ENCODE assay signal across 1 cellular context in genomic region chr6:139423970-139424667, GRCh38.
TF ChIP-seq lines count a peak whose summit lies in the region.

No MANE protein-coding gene starts in this region.

TF ChIP-seq in K562, 482 proteins besides CTCF, POLR2A, EP300 and RAD21 (continued from another document and continues in another):
- TF ChIP-seq, protein P1, sequence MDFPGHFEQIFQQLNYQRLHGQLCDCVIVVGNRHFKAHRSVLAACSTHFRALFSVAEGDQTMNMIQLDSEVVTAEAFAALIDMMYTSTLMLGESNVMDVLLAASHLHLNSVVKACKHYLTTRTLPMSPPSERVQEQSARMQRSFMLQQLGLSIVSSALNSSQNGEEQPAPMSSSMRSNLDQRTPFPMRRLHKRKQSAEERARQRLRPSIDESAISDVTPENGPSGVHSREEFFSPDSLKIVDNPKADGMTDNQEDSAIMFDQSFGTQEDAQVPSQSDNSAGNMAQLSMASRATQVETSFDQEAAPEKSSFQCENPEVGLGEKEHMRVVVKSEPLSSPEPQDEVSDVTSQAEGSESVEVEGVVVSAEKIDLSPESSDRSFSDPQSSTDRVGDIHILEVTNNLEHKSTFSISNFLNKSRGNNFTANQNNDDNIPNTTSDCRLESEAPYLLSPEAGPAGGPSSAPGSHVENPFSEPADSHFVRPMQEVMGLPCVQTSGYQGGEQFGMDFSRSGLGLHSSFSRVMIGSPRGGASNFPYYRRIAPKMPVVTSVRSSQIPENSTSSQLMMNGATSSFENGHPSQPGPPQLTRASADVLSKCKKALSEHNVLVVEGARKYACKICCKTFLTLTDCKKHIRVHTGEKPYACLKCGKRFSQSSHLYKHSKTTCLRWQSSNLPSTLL (IDR thresholded peaks at IDR 0.05): no peak
- TF ChIP-seq NFE2L1 (tag; IDR thresholded peaks at IDR 0.05; ENCODE audit: borderline replicate concordance, low read depth) (no peak), ZNF75A (CRISPR knock-in tag; IDR thresholded peaks at IDR 0.05) (no peak), PTRF (tag; IDR thresholded peaks at IDR 0.05) (no peak), ZNF324 (CRISPR knock-in tag; IDR thresholded peaks at IDR 0.05) (no peak), CREB1 (IDR thresholded peaks at IDR 0.05) (no peak), CREB1 (CRISPR knock-in tag; IDR thresholded peaks at IDR 0.05) (no peak), RBM22 (IDR thresholded peaks at IDR 0.05; ENCODE audit: low read depth, low read length, poor library complexity, severe bottlenecking) (no peak), NCOA2 (IDR thresholded peaks at IDR 0.05; ENCODE audit: partially characterized antibody in 2 of 2) (no peak), CGGBP1 (CRISPR knock-in tag; IDR thresholded peaks at IDR 0.05) (no peak), KLF16 (IDR thresholded peaks at IDR 0.05) (0 out of 2 replicates have a peak, but pooled peaks have one; percentile 13), CCAR2 (IDR thresholded peaks at IDR 0.05; ENCODE audit: low read depth, low read length) (no peak), TCF3 (CRISPR knock-in tag; IDR thresholded peaks at IDR 0.05) (peak; percentile 57), ZNF609 (CRISPR knock-in tag; IDR thresholded peaks at IDR 0.05; ENCODE audit: borderline replicate concordance) (no peak), PHF8 (IDR thresholded peaks at IDR 0.05; ENCODE audit: borderline replicate concordance, low read length) (no peak), CBFA2T2 (conservative IDR thresholded peaks at IDR 0.05) (peak; percentile 57), SETDB1 (IDR thresholded peaks at IDR 0.05; ENCODE audit: low read length) (no peak), TAL1 (IDR thresholded peaks at IDR 0.05) (peak; percentile 84), KDM1A (IDR thresholded peaks at IDR 0.05) (peak; percentile 20 to 34; a peak in 1 of 4 replicates), ZNF551 (CRISPR knock-in tag; IDR thresholded peaks at IDR 0.05) (no peak), POLR2AphosphoS5 (IDR thresholded peaks at IDR 0.05; ENCODE audit: control insufficient read depth, insufficient read depth, low read depth, low read length) (0 out of 2 replicates have a peak, but pooled peaks have one; percentile 29), RBM14 (IDR thresholded peaks at IDR 0.05; ENCODE audit: borderline replicate concordance, insufficient read depth, low read depth, low read length) (no peak), TRIM24 (IDR thresholded peaks at IDR 0.05) (peak; percentile 35 to 40; a peak in 2 of 4 replicates), ZNF197 (CRISPR knock-in tag; IDR thresholded peaks at IDR 0.05; ENCODE audit: low read depth) (no peak), HDAC2 (IDR thresholded peaks at IDR 0.05) (peak; percentile 48; the same call in 1 of the 2 replicates), PHB2 (IDR thresholded peaks at IDR 0.05; ENCODE audit: low read depth) (peak; percentile 25; the same call in 1 of the 2 replicates), TEAD4 (IDR thresholded peaks at IDR 0.05; ENCODE audit: low read length) (peak; percentile 86), TEAD4 (CRISPR knock-in tag; IDR thresholded peaks at IDR 0.05; ENCODE audit: borderline replicate concordance) (no peak), STAT5A (IDR thresholded peaks at IDR 0.05; ENCODE audit: borderline replicate concordance, low read length) (peak; percentile 49; the same call in 1 of the 2 replicates), HOXB6 (CRISPR knock-in tag; IDR thresholded peaks at IDR 0.05; ENCODE audit: borderline replicate concordance) (no peak), NFYB (IDR thresholded peaks at IDR 0.05; ENCODE audit: extremely low read depth, insufficient read length) (no peak), PML (IDR thresholded peaks at IDR 0.05; ENCODE audit: low read length) (peak; percentile 49; the same call in 1 of the 2 replicates), PCBP1 (IDR thresholded peaks at IDR 0.05; ENCODE audit: low read depth, low read length, poor library complexity, severe bottlenecking) (no peak), DPF2 (IDR thresholded peaks at IDR 0.05) (0 out of 2 replicates have a peak, but pooled peaks have one; percentile 34), ZNF395 (CRISPR knock-in tag; IDR thresholded peaks at IDR 0.05) (no peak)
- TF ChIP-seq, protein P2, sequence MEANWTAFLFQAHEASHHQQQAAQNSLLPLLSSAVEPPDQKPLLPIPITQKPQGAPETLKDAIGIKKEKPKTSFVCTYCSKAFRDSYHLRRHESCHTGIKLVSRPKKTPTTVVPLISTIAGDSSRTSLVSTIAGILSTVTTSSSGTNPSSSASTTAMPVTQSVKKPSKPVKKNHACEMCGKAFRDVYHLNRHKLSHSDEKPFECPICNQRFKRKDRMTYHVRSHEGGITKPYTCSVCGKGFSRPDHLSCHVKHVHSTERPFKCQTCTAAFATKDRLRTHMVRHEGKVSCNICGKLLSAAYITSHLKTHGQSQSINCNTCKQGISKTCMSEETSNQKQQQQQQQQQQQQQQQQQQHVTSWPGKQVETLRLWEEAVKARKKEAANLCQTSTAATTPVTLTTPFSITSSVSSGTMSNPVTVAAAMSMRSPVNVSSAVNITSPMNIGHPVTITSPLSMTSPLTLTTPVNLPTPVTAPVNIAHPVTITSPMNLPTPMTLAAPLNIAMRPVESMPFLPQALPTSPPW (CRISPR knock-in tag; IDR thresholded peaks at IDR 0.05): no peak
- TF ChIP-seq, protein P3, sequence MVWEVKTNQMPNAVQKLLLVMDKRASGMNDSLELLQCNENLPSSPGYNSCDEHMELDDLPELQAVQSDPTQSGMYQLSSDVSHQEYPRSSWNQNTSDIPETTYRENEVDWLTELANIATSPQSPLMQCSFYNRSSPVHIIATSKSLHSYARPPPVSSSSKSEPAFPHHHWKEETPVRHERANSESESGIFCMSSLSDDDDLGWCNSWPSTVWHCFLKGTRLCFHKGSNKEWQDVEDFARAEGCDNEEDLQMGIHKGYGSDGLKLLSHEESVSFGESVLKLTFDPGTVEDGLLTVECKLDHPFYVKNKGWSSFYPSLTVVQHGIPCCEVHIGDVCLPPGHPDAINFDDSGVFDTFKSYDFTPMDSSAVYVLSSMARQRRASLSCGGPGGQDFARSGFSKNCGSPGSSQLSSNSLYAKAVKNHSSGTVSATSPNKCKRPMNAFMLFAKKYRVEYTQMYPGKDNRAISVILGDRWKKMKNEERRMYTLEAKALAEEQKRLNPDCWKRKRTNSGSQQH (CRISPR knock-in tag; IDR thresholded peaks at IDR 0.05): no peak
- TF ChIP-seq, protein P4, sequence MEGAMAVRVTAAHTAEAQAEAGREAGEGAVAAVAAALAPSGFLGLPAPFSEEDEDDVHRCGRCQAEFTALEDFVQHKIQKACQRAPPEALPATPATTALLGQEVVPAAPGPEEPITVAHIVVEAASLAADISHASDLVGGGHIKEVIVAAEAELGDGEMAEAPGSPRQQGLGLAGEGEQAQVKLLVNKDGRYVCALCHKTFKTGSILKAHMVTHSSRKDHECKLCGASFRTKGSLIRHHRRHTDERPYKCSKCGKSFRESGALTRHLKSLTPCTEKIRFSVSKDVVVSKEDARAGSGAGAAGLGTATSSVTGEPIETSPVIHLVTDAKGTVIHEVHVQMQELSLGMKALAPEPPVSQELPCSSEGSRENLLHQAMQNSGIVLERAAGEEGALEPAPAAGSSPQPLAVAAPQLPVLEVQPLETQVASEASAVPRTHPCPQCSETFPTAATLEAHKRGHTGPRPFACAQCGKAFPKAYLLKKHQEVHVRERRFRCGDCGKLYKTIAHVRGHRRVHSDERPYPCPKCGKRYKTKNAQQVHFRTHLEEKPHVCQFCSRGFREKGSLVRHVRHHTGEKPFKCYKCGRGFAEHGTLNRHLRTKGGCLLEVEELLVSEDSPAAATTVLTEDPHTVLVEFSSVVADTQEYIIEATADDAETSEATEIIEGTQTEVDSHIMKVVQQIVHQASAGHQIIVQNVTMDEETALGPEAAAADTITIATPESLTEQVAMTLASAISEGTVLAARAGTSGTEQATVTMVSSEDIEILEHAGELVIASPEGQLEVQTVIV (CRISPR knock-in tag; IDR thresholded peaks at IDR 0.05; ENCODE audit: borderline replicate concordance): no peak
- TF ChIP-seq, protein P5, sequence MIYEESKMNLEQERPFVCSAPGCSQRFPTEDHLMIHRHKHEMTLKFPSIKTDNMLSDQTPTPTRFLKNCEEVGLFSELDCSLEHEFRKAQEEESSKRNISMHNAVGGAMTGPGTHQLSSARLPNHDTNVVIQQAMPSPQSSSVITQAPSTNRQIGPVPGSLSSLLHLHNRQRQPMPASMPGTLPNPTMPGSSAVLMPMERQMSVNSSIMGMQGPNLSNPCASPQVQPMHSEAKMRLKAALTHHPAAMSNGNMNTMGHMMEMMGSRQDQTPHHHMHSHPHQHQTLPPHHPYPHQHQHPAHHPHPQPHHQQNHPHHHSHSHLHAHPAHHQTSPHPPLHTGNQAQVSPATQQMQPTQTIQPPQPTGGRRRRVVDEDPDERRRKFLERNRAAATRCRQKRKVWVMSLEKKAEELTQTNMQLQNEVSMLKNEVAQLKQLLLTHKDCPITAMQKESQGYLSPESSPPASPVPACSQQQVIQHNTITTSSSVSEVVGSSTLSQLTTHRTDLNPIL (CRISPR knock-in tag; IDR thresholded peaks at IDR 0.05): no peak
- TF ChIP-seq, protein P6, sequence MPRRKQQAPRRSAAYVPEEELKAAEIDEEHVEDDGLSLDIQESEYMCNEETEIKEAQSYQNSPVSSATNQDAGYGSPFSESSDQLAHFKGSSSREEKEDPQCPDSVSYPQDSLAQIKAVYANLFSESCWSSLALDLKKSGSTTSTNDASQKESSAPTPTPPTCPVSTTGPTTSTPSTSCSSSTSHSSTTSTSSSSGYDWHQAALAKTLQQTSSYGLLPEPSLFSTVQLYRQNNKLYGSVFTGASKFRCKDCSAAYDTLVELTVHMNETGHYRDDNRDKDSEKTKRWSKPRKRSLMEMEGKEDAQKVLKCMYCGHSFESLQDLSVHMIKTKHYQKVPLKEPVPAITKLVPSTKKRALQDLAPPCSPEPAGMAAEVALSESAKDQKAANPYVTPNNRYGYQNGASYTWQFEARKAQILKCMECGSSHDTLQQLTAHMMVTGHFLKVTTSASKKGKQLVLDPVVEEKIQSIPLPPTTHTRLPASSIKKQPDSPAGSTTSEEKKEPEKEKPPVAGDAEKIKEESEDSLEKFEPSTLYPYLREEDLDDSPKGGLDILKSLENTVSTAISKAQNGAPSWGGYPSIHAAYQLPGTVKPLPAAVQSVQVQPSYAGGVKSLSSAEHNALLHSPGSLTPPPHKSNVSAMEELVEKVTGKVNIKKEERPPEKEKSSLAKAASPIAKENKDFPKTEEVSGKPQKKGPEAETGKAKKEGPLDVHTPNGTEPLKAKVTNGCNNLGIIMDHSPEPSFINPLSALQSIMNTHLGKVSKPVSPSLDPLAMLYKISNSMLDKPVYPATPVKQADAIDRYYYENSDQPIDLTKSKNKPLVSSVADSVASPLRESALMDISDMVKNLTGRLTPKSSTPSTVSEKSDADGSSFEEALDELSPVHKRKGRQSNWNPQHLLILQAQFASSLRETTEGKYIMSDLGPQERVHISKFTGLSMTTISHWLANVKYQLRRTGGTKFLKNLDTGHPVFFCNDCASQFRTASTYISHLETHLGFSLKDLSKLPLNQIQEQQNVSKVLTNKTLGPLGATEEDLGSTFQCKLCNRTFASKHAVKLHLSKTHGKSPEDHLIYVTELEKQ (CRISPR knock-in tag; IDR thresholded peaks at IDR 0.05): no peak
- TF ChIP-seq, protein P7, sequence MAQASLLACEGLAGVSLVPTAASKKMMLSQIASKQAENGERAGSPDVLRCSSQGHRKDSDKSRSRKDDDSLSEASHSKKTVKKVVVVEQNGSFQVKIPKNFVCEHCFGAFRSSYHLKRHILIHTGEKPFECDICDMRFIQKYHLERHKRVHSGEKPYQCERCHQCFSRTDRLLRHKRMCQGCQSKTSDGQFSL (CRISPR knock-in tag; IDR thresholded peaks at IDR 0.05): no peak
- TF ChIP-seq, protein P7 (tag; IDR thresholded peaks at IDR 0.05): no peak
